27 cellular contexts compared by ENCODE assay signal in the genomic region with DNA sequence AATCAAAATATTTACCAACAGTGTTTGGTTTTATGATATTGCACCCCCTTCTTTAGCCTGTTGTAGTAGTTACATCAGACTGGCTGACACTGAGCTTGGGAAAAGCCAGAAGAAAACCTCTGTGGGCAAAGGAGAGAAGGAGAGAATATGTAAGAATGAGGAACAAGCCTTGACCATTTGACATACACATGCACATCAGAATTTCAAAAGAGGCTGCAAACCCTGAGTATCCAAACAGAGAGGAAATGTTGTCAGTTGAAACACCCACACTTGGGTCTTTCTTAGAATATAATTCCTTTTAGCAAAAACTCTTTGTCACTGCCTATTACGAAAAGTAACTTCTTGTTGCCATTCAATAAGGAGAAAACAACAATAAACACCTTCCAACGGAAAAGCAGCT. TPM values are rescaled to one million over a fixed set of nuclear protein-coding genes. Genes with fewer than 3 reads are reported as not detected.
DNase-seq lines count a peak whose midpoint lies in the region; ATAC-seq and TF ChIP-seq lines count a peak whose summit lies in the region.
"Had no signal": no experiment of that assay in that cellular context is flagged by ENCODE, and none has a peak within 500 bp of the region (broad histone marks: within the 10 kb centered on the region; RNA-seq: fewer than 3 reads in every experiment).

No MANE protein-coding gene starts in this region.

- H3K27ac ChIP-seq in dorsolateral prefrontal cortex (peak overlapping the region in 46 of 59 donors; percentile 1 to 80 (median 52)), upper lobe of right lung (no peak overlapping the region)
- H3K27ac ChIP-seq: 22Rv1, GM23248, RWPE1 had no signal

- DNase-seq in SIG-M5 treated with dmso at 0.1 percent for 504 hours (lab: John Stamatoyannopoulos, UW; ENCODE audit: unreplicated experiment) (peak; percentile 19), SIG-M5 (lab: John Stamatoyannopoulos, UW) (no peak), SKM-1 treated with dmso at 0.1 percent for 144 hours (lab: John Stamatoyannopoulos, UW; ENCODE audit: unreplicated experiment) (peak; percentile 23), dorsolateral prefrontal cortex (no peak), upper lobe of right lung (no peak), retina (no peak)
- no peak for DNase-seq in activated naive CD4-positive, alpha-beta T cell treated with anti-CD3 and anti-CD28 coated beads, Interleukin-2, amount 50 U/mL, for 16 hours
- DNase-seq: BE2C, Calu3, DMS79 treated with DMSO at 0.1 percent for 48 hours, GM23248, H9, IMR-90, KG1, NCI-H1092, NCI-H1417 treated with DMSO at 0.1 percent for 48 hours, NCI-H1694 treated with DMSO at 0.1 percent for 48 hours, NCI-H2081, NCI-H2227 treated with DMSO at 0.1 percent for 48 hours, NCI-H526 treated with DMSO at 0.1 percent for 48 hours, SHP77 had no signal

- H3K27me3 Mint-ChIP-seq in stimulated activated memory B cell treated with anti-CD40 and anti-IgM and Interleukin-4, amounts not matched to agents 10 μg/mL and 1 μg/mL and 100 μg/mL, for 72 hours = peaks cover 14% of the 10 kb centered on the region

- ATAC-seq in upper lobe of right lung = peak; percentile 86
- no peak for ATAC-seq in stimulated activated memory B cell treated with anti-CD40 and anti-IgM and Interleukin-4, amounts not matched to agents 10 μg/mL and 1 μg/mL and 100 μg/mL, for 72 hours
- ATAC-seq: Panc1, SK-N-SH treated with all-trans-retinoic acid at 6 μM for 48 hours had no signal

- no peaks in the 10 kb centered on the region for H3K4me1 ChIP-seq in upper lobe of right lung
- H3K4me1 ChIP-seq: BE2C had no signal

- no peaks in the 10 kb centered on the region for H3K4me1 Mint-ChIP-seq in stimulated activated memory B cell treated with anti-CD40 and anti-IgM and Interleukin-4, amounts not matched to agents 10 μg/mL and 1 μg/mL and 100 μg/mL, for 72 hours

- H3K4me3 ChIP-seq in dorsolateral prefrontal cortex (no peak overlapping the region), upper lobe of right lung (no peak overlapping the region)
- H3K4me3 ChIP-seq: GM23248 had no signal

- no peaks in the 10 kb centered on the region for H3K9me3 Mint-ChIP-seq in stimulated activated memory B cell treated with anti-CD40 and anti-IgM and Interleukin-4, amounts not matched to agents 10 μg/mL and 1 μg/mL and 100 μg/mL, for 72 hours
- H3K9me3 Mint-ChIP-seq: H9 had no signal

- no peak for TF ChIP-seq CTCF in dorsolateral prefrontal cortex (IDR thresholded peaks at IDR 0.05 in 54 of 56, conservative IDR thresholded peaks at IDR 0.05 in 2 of 56; ENCODE audit: low read depth in 1 of 56, partially characterized antibody in 56 of 56)
- no peak for TF ChIP-seq CTCF in upper lobe of right lung (IDR thresholded peaks at IDR 0.05)

- no peaks in the 10 kb centered on the region for H3K36me3 ChIP-seq in upper lobe of right lung
- H3K36me3 ChIP-seq: BE2C had no signal

- no peaks in the 10 kb centered on the region for H3K9me3 ChIP-seq in upper lobe of right lung
- H3K9me3 ChIP-seq: BE2C had no signal

- intact Hi-C loops in dorsolateral prefrontal cortex (cut with DNase I) = no loop called here
- intact Hi-C loops in upper lobe of right lung (cut with DNase I) = no loop called here

- no peak overlapping the region for H3K4me3 Mint-ChIP-seq in stimulated activated memory B cell treated with anti-CD40 and anti-IgM and Interleukin-4, amounts not matched to agents 10 μg/mL and 1 μg/mL and 100 μg/mL, for 72 hours
- H3K4me3 Mint-ChIP-seq: CD14-positive monocyte, H9 had no signal

- H3K36me3 Mint-ChIP-seq in stimulated activated memory B cell treated with anti-CD40 and anti-IgM and Interleukin-4, amounts not matched to agents 10 μg/mL and 1 μg/mL and 100 μg/mL, for 72 hours = no peaks in the 10 kb centered on the region
- H3K36me3 Mint-ChIP-seq: CD14-positive monocyte had no signal

- no peak overlapping the region for H3K27ac Mint-ChIP-seq in stimulated activated memory B cell treated with anti-CD40 and anti-IgM and Interleukin-4, amounts not matched to agents 10 μg/mL and 1 μg/mL and 100 μg/mL, for 72 hours

- H3K27me3 ChIP-seq in dorsolateral prefrontal cortex (no peaks in the 10 kb centered on the region), upper lobe of right lung (no peaks in the 10 kb centered on the region)

RNA-seq across cellular contexts. Expression of a gene that starts 48.7 kb away (rescaled TPM):
- total RNA-seq in dorsolateral prefrontal cortex (10 to 100 TPM in 84 of 120 experiments, 1 to 10 TPM in 36; 5.4 to 20.8 (median 11.4) TPM), upper lobe of right lung (13.9 TPM)

Comparison
In these comparisons a context has a peak if more than half of its experiments do, and no peak if none do; other contexts are left out.
1. DNase-seq: peak in SIG-M5 treated with dmso at 0.1 percent for 504 hours (single experiment) and SKM-1 treated with dmso at 0.1 percent for 144 hours (single experiment); none in SIG-M5 (single experiment), dorsolateral prefrontal cortex (0 of 10), upper lobe of right lung (single experiment), retina (single experiment) and activated naive CD4-positive, alpha-beta T cell treated with anti-CD3 and anti-CD28 coated beads, Interleukin-2, amount 50 U/mL, for 16 hours (single experiment).